Comparison of ENCODE assay signal across 1 cellular context in the genomic region with DNA sequence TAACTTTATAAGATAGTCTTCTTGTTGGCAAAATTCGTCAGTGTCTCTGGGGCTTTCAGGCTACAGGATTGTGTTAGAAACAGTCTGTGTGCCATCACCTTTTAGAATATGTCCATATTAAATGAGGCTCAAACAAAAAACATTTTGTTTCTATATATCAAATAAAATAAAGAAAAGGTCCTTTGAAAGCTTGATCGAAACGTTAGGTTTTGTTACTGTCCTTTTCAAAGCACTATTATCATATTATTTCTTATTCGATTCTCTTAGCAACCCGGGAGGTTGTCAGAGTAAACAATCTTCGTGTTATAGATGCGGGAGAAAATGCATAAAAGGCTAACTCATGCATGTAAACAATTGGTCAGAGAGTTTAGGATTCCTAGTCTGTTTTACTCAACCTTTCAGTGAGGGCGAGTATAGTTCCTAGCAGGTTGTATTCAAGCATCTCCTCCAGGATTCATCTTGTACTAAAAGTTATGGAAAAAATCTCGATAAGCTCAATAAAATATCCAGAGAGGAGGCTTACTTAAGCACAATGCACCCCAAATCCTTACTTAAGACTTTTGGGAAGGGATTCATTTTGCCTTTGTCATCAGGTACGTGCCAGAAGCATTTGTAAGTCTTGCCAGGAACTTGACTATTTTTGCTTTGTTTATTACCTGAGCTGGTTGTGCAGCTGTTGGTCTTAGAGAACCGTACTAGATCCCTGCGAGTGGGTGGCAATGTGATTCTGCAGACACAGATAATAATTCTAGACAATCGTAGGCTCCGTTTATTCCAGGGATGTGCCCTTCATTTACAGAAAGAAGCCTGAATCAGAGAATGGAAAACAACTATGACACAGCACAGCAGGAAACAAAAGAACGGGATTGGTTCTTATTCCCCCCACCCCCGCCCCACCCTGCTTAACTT.
TF ChIP-seq lines count a peak whose summit lies in the region.

No MANE protein-coding gene starts in this region.

TF ChIP-seq in K562, 482 proteins besides CTCF, POLR2A, EP300 and RAD21 (continued from another document and continues in another):
- TF ChIP-seq, protein P1, sequence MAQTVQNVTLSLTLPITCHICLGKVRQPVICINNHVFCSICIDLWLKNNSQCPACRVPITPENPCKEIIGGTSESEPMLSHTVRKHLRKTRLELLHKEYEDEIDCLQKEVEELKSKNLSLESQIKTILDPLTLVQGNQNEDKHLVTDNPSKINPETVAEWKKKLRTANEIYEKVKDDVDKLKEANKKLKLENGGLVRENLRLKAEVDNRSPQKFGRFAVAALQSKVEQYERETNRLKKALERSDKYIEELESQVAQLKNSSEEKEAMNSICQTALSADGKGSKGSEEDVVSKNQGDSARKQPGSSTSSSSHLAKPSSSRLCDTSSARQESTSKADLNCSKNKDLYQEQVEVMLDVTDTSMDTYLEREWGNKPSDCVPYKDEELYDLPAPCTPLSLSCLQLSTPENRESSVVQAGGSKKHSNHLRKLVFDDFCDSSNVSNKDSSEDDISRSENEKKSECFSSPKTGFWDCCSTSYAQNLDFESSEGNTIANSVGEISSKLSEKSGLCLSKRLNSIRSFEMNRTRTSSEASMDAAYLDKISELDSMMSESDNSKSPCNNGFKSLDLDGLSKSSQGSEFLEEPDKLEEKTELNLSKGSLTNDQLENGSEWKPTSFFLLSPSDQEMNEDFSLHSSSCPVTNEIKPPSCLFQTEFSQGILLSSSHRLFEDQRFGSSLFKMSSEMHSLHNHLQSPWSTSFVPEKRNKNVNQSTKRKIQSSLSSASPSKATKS (CRISPR knock-in tag; IDR thresholded peaks at IDR 0.05): no peak
- TF ChIP-seq ARHGAP35 (IDR thresholded peaks at IDR 0.05; ENCODE audit: partially characterized antibody) (peak; percentile 16), TEAD2 (tag; IDR thresholded peaks at IDR 0.05) (0 out of 2 replicates have a peak, but pooled peaks have one; percentile 28), ZNF584 (CRISPR knock-in tag; IDR thresholded peaks at IDR 0.05; ENCODE audit: low read depth) (no peak), ZNF57 (CRISPR knock-in tag; IDR thresholded peaks at IDR 0.05) (no peak), NBN (IDR thresholded peaks at IDR 0.05; ENCODE audit: low read depth) (0 out of 2 replicates have a peak, but pooled peaks have one; percentile 32), SMAD1 (IDR thresholded peaks at IDR 0.05; ENCODE audit: low read depth, low read length, partially characterized antibody) (peak; percentile 87), RBM15 (IDR thresholded peaks at IDR 0.05; ENCODE audit: insufficient read depth, low read length) (no peak), PHF21A (IDR thresholded peaks at IDR 0.05; ENCODE audit: borderline replicate concordance, low read depth) (no peak), POLR2AphosphoS5 (IDR thresholded peaks at IDR 0.05; ENCODE audit: control insufficient read depth, insufficient read depth, low read depth, low read length) (peak; percentile 94), ZNF444 (CRISPR knock-in tag; IDR thresholded peaks at IDR 0.05) (no peak), NELFE (IDR thresholded peaks at IDR 0.05; ENCODE audit: insufficient read depth, insufficient read length) (no peak), TEAD4 (IDR thresholded peaks at IDR 0.05; ENCODE audit: low read length) (peak; percentile 62), TEAD4 (CRISPR knock-in tag; IDR thresholded peaks at IDR 0.05; ENCODE audit: borderline replicate concordance) (no peak), ZNF644 (tag; IDR thresholded peaks at IDR 0.05; ENCODE audit: low read depth) (0 out of 2 replicates have a peak, but pooled peaks have one; percentile 49), NFYB (IDR thresholded peaks at IDR 0.05; ENCODE audit: extremely low read depth, insufficient read length) (peak; percentile 58), ZC3H11A (IDR thresholded peaks at IDR 0.05; ENCODE audit: low read depth, low read length) (no peak), FOXK2 (conservative IDR thresholded peaks at IDR 0.05 in 1 of 2, IDR thresholded peaks at IDR 0.05 in 1 of 2; ENCODE audit: low read depth in 2 of 2) (0 out of 4 replicates have a peak, but pooled peaks of 1 of the 2 experiments have one; percentile 10), TAF9B (IDR thresholded peaks at IDR 0.05; ENCODE audit: partially characterized antibody) (peak; percentile 54), L3MBTL2 (IDR thresholded peaks at IDR 0.05) (peak; percentile 26; the same call in 1 of the 2 replicates), MYC (IDR thresholded peaks at IDR 0.05; ENCODE audit: low read depth, low read length) (no peak), MYC (CRISPR knock-in tag; IDR thresholded peaks at IDR 0.05; ENCODE audit: borderline replicate concordance, low read depth) (no peak), KDM2B (CRISPR knock-in tag; IDR thresholded peaks at IDR 0.05) (no peak), MEF2A (IDR thresholded peaks at IDR 0.05; ENCODE audit: control insufficient read depth, low read depth, low read length) (0 out of 2 replicates have a peak, but pooled peaks have one; percentile 1), MIER1 (IDR thresholded peaks at IDR 0.05; ENCODE audit: low read depth) (no peak), LEF1 (IDR thresholded peaks at IDR 0.05) (0 out of 2 replicates have a peak, but pooled peaks have one; percentile 47), NCOA2 (IDR thresholded peaks at IDR 0.05; ENCODE audit: partially characterized antibody in 2 of 2) (no peak), LARP7 (IDR thresholded peaks at IDR 0.05) (no peak), RBFOX2 (IDR thresholded peaks at IDR 0.05; ENCODE audit: low read depth, low read length) (peak; percentile 75), NUFIP1 (IDR thresholded peaks at IDR 0.05; ENCODE audit: partially characterized antibody) (no peak), STAG1 (CRISPR knock-in tag; IDR thresholded peaks at IDR 0.05; ENCODE audit: borderline replicate concordance) (no peak)
- TF ChIP-seq, protein P2, sequence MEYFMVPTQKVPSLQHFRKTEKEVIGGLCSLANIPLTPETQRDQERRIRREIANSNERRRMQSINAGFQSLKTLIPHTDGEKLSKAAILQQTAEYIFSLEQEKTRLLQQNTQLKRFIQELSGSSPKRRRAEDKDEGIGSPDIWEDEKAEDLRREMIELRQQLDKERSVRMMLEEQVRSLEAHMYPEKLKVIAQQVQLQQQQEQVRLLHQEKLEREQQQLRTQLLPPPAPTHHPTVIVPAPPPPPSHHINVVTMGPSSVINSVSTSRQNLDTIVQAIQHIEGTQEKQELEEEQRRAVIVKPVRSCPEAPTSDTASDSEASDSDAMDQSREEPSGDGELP (CRISPR knock-in tag; IDR thresholded peaks at IDR 0.05; ENCODE audit: borderline replicate concordance): no peak
- TF ChIP-seq, protein P3, sequence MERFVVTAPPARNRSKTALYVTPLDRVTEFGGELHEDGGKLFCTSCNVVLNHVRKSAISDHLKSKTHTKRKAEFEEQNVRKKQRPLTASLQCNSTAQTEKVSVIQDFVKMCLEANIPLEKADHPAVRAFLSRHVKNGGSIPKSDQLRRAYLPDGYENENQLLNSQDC (CRISPR knock-in tag; IDR thresholded peaks at IDR 0.05): 0 out of 2 replicates have a peak, but pooled peaks have one; percentile 28
- TF ChIP-seq, protein P4, sequence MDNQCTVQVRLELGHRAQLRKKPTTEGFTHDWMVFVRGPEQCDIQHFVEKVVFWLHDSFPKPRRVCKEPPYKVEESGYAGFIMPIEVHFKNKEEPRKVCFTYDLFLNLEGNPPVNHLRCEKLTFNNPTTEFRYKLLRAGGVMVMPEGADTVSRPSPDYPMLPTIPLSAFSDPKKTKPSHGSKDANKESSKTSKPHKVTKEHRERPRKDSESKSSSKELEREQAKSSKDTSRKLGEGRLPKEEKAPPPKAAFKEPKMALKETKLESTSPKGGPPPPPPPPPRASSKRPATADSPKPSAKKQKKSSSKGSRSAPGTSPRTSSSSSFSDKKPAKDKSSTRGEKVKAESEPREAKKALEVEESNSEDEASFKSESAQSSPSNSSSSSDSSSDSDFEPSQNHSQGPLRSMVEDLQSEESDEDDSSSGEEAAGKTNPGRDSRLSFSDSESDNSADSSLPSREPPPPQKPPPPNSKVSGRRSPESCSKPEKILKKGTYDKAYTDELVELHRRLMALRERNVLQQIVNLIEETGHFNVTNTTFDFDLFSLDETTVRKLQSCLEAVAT (IDR thresholded peaks at IDR 0.05): peak in 1 of 2 experiments; percentile 67; a peak in 1 of 4 replicates
- TF ChIP-seq, protein P5, sequence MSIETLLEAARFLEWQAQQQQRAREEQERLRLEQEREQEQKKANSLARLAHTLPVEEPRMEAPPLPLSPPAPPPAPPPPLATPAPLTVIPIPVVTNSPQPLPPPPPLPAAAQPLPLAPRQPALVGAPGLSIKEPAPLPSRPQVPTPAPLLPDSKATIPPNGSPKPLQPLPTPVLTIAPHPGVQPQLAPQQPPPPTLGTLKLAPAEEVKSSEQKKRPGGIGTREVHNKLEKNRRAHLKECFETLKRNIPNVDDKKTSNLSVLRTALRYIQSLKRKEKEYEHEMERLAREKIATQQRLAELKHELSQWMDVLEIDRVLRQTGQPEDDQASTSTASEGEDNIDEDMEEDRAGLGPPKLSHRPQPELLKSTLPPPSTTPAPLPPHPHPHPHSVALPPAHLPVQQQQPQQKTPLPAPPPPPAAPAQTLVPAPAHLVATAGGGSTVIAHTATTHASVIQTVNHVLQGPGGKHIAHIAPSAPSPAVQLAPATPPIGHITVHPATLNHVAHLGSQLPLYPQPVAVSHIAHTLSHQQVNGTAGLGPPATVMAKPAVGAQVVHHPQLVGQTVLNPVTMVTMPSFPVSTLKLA (conservative IDR thresholded peaks at IDR 0.05): peak in 1 of 2 experiments; percentile 8; a peak in 2 of 4 replicates
- TF ChIP-seq, protein P6, sequence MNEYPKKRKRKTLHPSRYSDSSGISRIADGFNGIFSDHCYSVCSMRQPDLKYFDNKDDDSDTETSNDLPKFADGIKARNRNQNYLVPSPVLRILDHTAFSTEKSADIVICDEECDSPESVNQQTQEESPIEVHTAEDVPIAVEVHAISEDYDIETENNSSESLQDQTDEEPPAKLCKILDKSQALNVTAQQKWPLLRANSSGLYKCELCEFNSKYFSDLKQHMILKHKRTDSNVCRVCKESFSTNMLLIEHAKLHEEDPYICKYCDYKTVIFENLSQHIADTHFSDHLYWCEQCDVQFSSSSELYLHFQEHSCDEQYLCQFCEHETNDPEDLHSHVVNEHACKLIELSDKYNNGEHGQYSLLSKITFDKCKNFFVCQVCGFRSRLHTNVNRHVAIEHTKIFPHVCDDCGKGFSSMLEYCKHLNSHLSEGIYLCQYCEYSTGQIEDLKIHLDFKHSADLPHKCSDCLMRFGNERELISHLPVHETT (CRISPR knock-in tag; conservative IDR thresholded peaks at IDR 0.05 in 1 of 2, IDR thresholded peaks at IDR 0.05 in 1 of 2): peak in 1 of 2 experiments; percentile 35; a peak in 1 of 4 replicates
- TF ChIP-seq, protein P7, sequence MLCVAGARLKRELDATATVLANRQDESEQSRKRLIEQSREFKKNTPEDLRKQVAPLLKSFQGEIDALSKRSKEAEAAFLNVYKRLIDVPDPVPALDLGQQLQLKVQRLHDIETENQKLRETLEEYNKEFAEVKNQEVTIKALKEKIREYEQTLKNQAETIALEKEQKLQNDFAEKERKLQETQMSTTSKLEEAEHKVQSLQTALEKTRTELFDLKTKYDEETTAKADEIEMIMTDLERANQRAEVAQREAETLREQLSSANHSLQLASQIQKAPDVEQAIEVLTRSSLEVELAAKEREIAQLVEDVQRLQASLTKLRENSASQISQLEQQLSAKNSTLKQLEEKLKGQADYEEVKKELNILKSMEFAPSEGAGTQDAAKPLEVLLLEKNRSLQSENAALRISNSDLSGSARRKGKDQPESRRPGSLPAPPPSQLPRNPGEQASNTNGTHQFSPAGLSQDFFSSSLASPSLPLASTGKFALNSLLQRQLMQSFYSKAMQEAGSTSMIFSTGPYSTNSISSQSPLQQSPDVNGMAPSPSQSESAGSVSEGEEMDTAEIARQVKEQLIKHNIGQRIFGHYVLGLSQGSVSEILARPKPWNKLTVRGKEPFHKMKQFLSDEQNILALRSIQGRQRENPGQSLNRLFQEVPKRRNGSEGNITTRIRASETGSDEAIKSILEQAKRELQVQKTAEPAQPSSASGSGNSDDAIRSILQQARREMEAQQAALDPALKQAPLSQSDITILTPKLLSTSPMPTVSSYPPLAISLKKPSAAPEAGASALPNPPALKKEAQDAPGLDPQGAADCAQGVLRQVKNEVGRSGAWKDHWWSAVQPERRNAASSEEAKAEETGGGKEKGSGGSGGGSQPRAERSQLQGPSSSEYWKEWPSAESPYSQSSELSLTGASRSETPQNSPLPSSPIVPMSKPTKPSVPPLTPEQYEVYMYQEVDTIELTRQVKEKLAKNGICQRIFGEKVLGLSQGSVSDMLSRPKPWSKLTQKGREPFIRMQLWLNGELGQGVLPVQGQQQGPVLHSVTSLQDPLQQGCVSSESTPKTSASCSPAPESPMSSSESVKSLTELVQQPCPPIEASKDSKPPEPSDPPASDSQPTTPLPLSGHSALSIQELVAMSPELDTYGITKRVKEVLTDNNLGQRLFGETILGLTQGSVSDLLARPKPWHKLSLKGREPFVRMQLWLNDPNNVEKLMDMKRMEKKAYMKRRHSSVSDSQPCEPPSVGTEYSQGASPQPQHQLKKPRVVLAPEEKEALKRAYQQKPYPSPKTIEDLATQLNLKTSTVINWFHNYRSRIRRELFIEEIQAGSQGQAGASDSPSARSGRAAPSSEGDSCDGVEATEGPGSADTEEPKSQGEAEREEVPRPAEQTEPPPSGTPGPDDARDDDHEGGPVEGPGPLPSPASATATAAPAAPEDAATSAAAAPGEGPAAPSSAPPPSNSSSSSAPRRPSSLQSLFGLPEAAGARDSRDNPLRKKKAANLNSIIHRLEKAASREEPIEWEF (CRISPR knock-in tag; IDR thresholded peaks at IDR 0.05): no peak
- TF ChIP-seq, protein P8, sequence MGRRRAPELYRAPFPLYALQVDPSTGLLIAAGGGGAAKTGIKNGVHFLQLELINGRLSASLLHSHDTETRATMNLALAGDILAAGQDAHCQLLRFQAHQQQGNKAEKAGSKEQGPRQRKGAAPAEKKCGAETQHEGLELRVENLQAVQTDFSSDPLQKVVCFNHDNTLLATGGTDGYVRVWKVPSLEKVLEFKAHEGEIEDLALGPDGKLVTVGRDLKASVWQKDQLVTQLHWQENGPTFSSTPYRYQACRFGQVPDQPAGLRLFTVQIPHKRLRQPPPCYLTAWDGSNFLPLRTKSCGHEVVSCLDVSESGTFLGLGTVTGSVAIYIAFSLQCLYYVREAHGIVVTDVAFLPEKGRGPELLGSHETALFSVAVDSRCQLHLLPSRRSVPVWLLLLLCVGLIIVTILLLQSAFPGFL (CRISPR knock-in tag; IDR thresholded peaks at IDR 0.05): no peak
- TF ChIP-seq, protein P9, sequence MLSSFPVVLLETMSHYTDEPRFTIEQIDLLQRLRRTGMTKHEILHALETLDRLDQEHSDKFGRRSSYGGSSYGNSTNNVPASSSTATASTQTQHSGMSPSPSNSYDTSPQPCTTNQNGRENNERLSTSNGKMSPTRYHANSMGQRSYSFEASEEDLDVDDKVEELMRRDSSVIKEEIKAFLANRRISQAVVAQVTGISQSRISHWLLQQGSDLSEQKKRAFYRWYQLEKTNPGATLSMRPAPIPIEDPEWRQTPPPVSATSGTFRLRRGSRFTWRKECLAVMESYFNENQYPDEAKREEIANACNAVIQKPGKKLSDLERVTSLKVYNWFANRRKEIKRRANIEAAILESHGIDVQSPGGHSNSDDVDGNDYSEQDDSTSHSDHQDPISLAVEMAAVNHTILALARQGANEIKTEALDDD (IDR thresholded peaks at IDR 0.05): peak; percentile 74
